12 cellular contexts compared by ENCODE assay signal in genomic region chr17:8061851-8062250, GRCh38. TPM values are rescaled to one million over a fixed set of nuclear protein-coding genes. Genes with fewer than 3 reads are reported as not detected.
DNase-seq lines count a peak whose midpoint lies in the region; ATAC-seq and TF ChIP-seq lines count a peak whose summit lies in the region.
"Not testable (repeated sequence)": the region's sequence is repeated elsewhere in the genome, so short reads cannot be mapped to it uniquely, and the experiment has no call there.
"Had no signal": no experiment of that assay in that cellular context is flagged by ENCODE, and none has a peak within 500 bp of the region (broad histone marks: within the 10 kb centered on the region; RNA-seq: fewer than 3 reads in every experiment).

No MANE protein-coding gene starts in this region.

- H3K9me2 ChIP-seq in GM23338 (ENCODE audit: insufficient read depth): not testable (repeated sequence)

- not testable (repeated sequence) for H3K9me3 ChIP-seq in HUES6 (ENCODE audit: control insufficient read depth, insufficient read depth, low read depth, low read length); endodermal cell (ENCODE audit: control insufficient read depth, low read length); iPS-20b (ENCODE audit: insufficient read depth, low read depth, low read length)

- H3K4me1 Mint-ChIP-seq in GM23338: peaks cover 40% of the 10 kb centered on the region
- H3K4me1 Mint-ChIP-seq in WTC11: peaks cover 56% of the 10 kb centered on the region
- peaks cover 36% of the 10 kb centered on the region for H3K4me1 Mint-ChIP-seq in endodermal cell
- peaks cover 13 to 15% of the 10 kb centered on the region in 2 donors for H3K4me1 Mint-ChIP-seq in natural killer cell treated with Interleukin-12 subunit alpha and Interleukin-12 subunit beta and Interleukin-15 and Interleukin-18, amount 100 ng/mL, for 72 hours (ENCODE audit: low read depth in 2 of 2)
- peaks cover 21% of the 10 kb centered on the region for H3K4me1 Mint-ChIP-seq in type B pancreatic cell (ENCODE audit: unreplicated experiment)

- H3K9ac ChIP-seq in HUES6 (ENCODE audit: low read length) (peak overlapping the region; percentile 77), iPS-20b (ENCODE audit: low read depth, low read length) (peak overlapping the region; percentile 21; the same call in 1 of the 2 replicates)
- not testable (repeated sequence) for H3K9ac ChIP-seq in endodermal cell (ENCODE audit: extremely low read depth, low read length, poor library complexity, severe bottlenecking)

- not testable (repeated sequence) for H2AFZ ChIP-seq in GM23338

- H3K4me3 Mint-ChIP-seq in GM23338 (peak overlapping the region; percentile 68), WTC11 (peak overlapping the region; percentile 73), endodermal cell (peak overlapping the region; percentile 69), type B pancreatic cell (peak overlapping the region; percentile 36)
- not testable (repeated sequence) for H3K4me3 Mint-ChIP-seq in natural killer cell treated with Interleukin-12 subunit alpha and Interleukin-12 subunit beta and Interleukin-15 and Interleukin-18, amount 100 ng/mL, for 72 hours

- ATAC-seq in GM23338; WTC11; natural killer cell treated with Interleukin-12 subunit alpha and Interleukin-12 subunit beta and Interleukin-15 and Interleukin-18, amount 100 ng/mL, for 72 hours: not testable (repeated sequence)

- H3K79me2 ChIP-seq in GM23338 (replicated peaks; ENCODE audit: insufficient read depth): not testable (repeated sequence)

- H3K27me3 ChIP-seq in GM23338 (ENCODE audit: insufficient read depth): peaks cover 84% of the 10 kb centered on the region
- peaks cover 61% of the 10 kb centered on the region for H3K27me3 ChIP-seq in HUES6 (ENCODE audit: control insufficient read depth, insufficient read depth, low read length)
- H3K27me3 ChIP-seq in endodermal cell (ENCODE audit: control insufficient read depth, insufficient read depth, low read length, poor library complexity, severe bottlenecking): peaks cover 35% of the 10 kb centered on the region
- H3K27me3 ChIP-seq in iPS-20b (ENCODE audit: insufficient read depth, low read length): peaks cover 81% of the 10 kb centered on the region

- not testable (repeated sequence) for H3F3A ChIP-seq in GM23338 (replicated peaks; ENCODE audit: low read depth)

- peak overlapping the region; percentile 100 for H3K27ac ChIP-seq in 22Rv1
- H3K27ac ChIP-seq in GM23338 (ENCODE audit: low read depth); endodermal cell (ENCODE audit: low read depth, low read length); iPS-20b (ENCODE audit: low read length): not testable (repeated sequence)
- peak overlapping the region; percentile 35; the same call in 1 of the 2 replicates for H3K27ac ChIP-seq in HUES6 (ENCODE audit: low read depth, low read length)

- not testable (repeated sequence) for H3K36me3 Mint-ChIP-seq in GM23338 (ENCODE audit: low read depth); WTC11; endodermal cell (ENCODE audit: low read depth); natural killer cell treated with Interleukin-12 subunit alpha and Interleukin-12 subunit beta and Interleukin-15 and Interleukin-18, amount 100 ng/mL, for 72 hours; type B pancreatic cell

- TF ChIP-seq CTCF in 22Rv1 (IDR thresholded peaks at IDR 0.05); GM23338 (conservative IDR thresholded peaks at IDR 0.05; ENCODE audit: low read depth in 2 of 2); WTC11 (IDR thresholded peaks at IDR 0.05); endodermal cell (conservative IDR thresholded peaks at IDR 0.05); type B pancreatic cell (conservative IDR thresholded peaks at IDR 0.05): not testable (repeated sequence)

- H3K27ac Mint-ChIP-seq in GM23338; WTC11; natural killer cell treated with Interleukin-12 subunit alpha and Interleukin-12 subunit beta and Interleukin-15 and Interleukin-18, amount 100 ng/mL, for 72 hours: not testable (repeated sequence)
- H3K27ac Mint-ChIP-seq in endodermal cell: peak overlapping the region; percentile 78
- H3K27ac Mint-ChIP-seq in type B pancreatic cell: peak overlapping the region; percentile 24

- peaks cover 38% of the 10 kb centered on the region for H3K4me1 ChIP-seq in GM23338 (ENCODE audit: insufficient read depth)
- peaks cover 36% of the 10 kb centered on the region for H3K4me1 ChIP-seq in HUES6 (ENCODE audit: control insufficient read depth, insufficient read depth, low read length)
- not testable (repeated sequence) for H3K4me1 ChIP-seq in endodermal cell (ENCODE audit: control insufficient read depth, insufficient read depth, low read length)
- H3K4me1 ChIP-seq in iPS-20b (ENCODE audit: insufficient read depth, low read length): peaks cover 26% of the 10 kb centered on the region

- DNase-seq in GM23338 (ENCODE audit: low spot score); type B pancreatic cell (ENCODE audit: extremely low spot score, unreplicated experiment): not testable (repeated sequence)
- DNase-seq in WTC11 (ENCODE audit: low spot score) (peak; percentile 42), endodermal cell (peak; percentile 78)
- peak; percentile 13 for DNase-seq in natural killer cell treated with Interleukin-12 subunit alpha and Interleukin-12 subunit beta and Interleukin-15 and Interleukin-18, amount 100 ng/mL, for 72 hours (ENCODE audit: low spot score)

- H3K4me2 ChIP-seq in GM23338: peak overlapping the region; percentile 81

- H4K20me1 ChIP-seq in GM23338 (replicated peaks; ENCODE audit: insufficient read depth): not testable (repeated sequence)

- not testable (repeated sequence) for H3K36me3 ChIP-seq in GM23338 (ENCODE audit: insufficient read depth); HUES6 (ENCODE audit: control insufficient read depth, insufficient read depth, low read length); endodermal cell (ENCODE audit: control insufficient read depth, insufficient read depth, low read length); iPS-20b (ENCODE audit: insufficient read depth, low read depth, low read length)

- H3K4me3 ChIP-seq in GM23338 (peak overlapping the region; percentile 52), HUES6 (ENCODE audit: low read depth, low read length) (peak overlapping the region; percentile 66; the same call in 1 of the 2 replicates), endodermal cell (ENCODE audit: low read length) (peak overlapping the region; percentile 77), iPS-20b (ENCODE audit: low read length) (peak overlapping the region; percentile 36; the same call in 1 of the 2 replicates)

- POLR2A ChIA-PET in WTC11 (lab: Charles Lee): interaction anchor here (1.6 kb wide), 1 partner anchor 42 kb away, joined by 3 read pairs; no protein-coding TSS in a partner anchor

- peaks cover 54% of the 10 kb centered on the region for H3K27me3 Mint-ChIP-seq in GM23338 (ENCODE audit: insufficient read depth, low read depth, poor library complexity)
- peaks cover 40% of the 10 kb centered on the region for H3K27me3 Mint-ChIP-seq in WTC11 (ENCODE audit: low read depth)
- peaks cover 28% of the 10 kb centered on the region for H3K27me3 Mint-ChIP-seq in endodermal cell (ENCODE audit: insufficient read depth)
- peaks cover 37 to 42% of the 10 kb centered on the region in 2 donors for H3K27me3 Mint-ChIP-seq in natural killer cell treated with Interleukin-12 subunit alpha and Interleukin-12 subunit beta and Interleukin-15 and Interleukin-18, amount 100 ng/mL, for 72 hours
- peaks cover 91% of the 10 kb centered on the region for H3K27me3 Mint-ChIP-seq in type B pancreatic cell

- 11 to 31% methylated on average over 4 to 8 of the region's 8 CpGs for WGBS in endodermal cell (ENCODE audit: insufficient coverage in 1 of 2, insufficient read length in 1 of 2), 2 experiments

- CTCF ChIA-PET in WTC11 (lab: Charles Lee): interaction anchor here (1.3 to 11.8 kb wide), 8 partner anchors 13 to 229 kb away, joined by 4 to 380 read pairs (median 31); partner anchors contain the start of genes ALOXE3, HES7 and KDM6B

- H3K9me3 Mint-ChIP-seq in GM23338; WTC11; endodermal cell; natural killer cell treated with Interleukin-12 subunit alpha and Interleukin-12 subunit beta and Interleukin-15 and Interleukin-18, amount 100 ng/mL, for 72 hours; type B pancreatic cell: not testable (repeated sequence)

RNA-seq across cellular contexts. Expression of gene ALOX15B, which starts 23.0 kb away (rescaled TPM):
- total RNA-seq in GM23338 (2014; rRNA removed; shearing (Covaris generic)): 0.39 and 0.45 TPM in 2 replicates
- 0.33 and 0.42 TPM in 2 replicates for polyA plus RNA-seq in GM23338 (2016; fragmentation: Nextera tagmentation; extraction: Ambion mirVana)
- total RNA-seq in WTC11 (2021) (0.22 to 0.87 TPM (median 0.73 TPM) in 3 replicates), endodermal cell (not detected), type B pancreatic cell (ENCODE audit: low replicate concordance) (not detected in 2 replicates)
- polyA plus RNA-seq in endodermal cell (2013, experiment 1 of 2): not detected
- polyA plus RNA-seq in endodermal cell (2013, experiment 2 of 2): not detected
- total RNA-seq in natural killer cell treated with Interleukin-12 subunit alpha and Interleukin-12 subunit beta and Interleukin-15 and Interleukin-18, amount 100 ng/mL, for 72 hours: not detected
- total RNA-seq: Calu3; CD8-positive, alpha-beta T cell had no signal
- polyA plus RNA-seq: AG04450 had no signal

RNA-seq across cellular contexts. Expression of gene ALOX12B, which starts 25.7 kb away (rescaled TPM):
- 1.4 TPM in 1 of 2 replicates, not detected in the other for total RNA-seq in GM23338 (2014; rRNA removed; shearing (Covaris generic))
- 0.16 and 0.30 TPM in 2 replicates for polyA plus RNA-seq in GM23338 (2016; fragmentation: Nextera tagmentation; extraction: Ambion mirVana)
- total RNA-seq in WTC11 (2021): 0.72 to 1.8 TPM (median 0.82 TPM) in 3 replicates
- 1 to 10 TPM in 1 of 2 donors, under 1 TPM in 1; 0.95 to 1.2 TPM for total RNA-seq in endodermal cell
- polyA plus RNA-seq in endodermal cell (2013, experiment 1 of 2): 0.68 TPM
- 0.46 TPM for polyA plus RNA-seq in endodermal cell (2013, experiment 2 of 2)
- total RNA-seq in natural killer cell treated with Interleukin-12 subunit alpha and Interleukin-12 subunit beta and Interleukin-15 and Interleukin-18, amount 100 ng/mL, for 72 hours: under 1 TPM in 1 of 2 donors, not detected in 1; 0.62 TPM
- total RNA-seq in type B pancreatic cell (ENCODE audit: low replicate concordance): not detected in 2 replicates
- total RNA-seq: Calu3 had no signal
- polyA plus RNA-seq: AG04450 had no signal

RNA-seq across cellular contexts. Expression of gene ALOXE3, which starts 56.5 kb away (rescaled TPM):
- total RNA-seq in GM23338 (2014; rRNA removed; shearing (Covaris generic)): 0.10 and 1.6 TPM in 2 replicates
- polyA plus RNA-seq in GM23338 (2016; fragmentation: Nextera tagmentation; extraction: Ambion mirVana): 0.27 TPM in 1 of 2 replicates, not detected in the other
- total RNA-seq in WTC11 (2021) (0.48 to 0.81 TPM (median 0.62 TPM) in 3 replicates), endodermal cell (under 1 TPM; 0.13 to 0.49 TPM), type B pancreatic cell (ENCODE audit: low replicate concordance) (0.14 TPM in 1 of 2 replicates, not detected in the other)
- polyA plus RNA-seq in endodermal cell (2013, experiment 1 of 2): not detected
- not detected for polyA plus RNA-seq in endodermal cell (2013, experiment 2 of 2)
- not detected for total RNA-seq in natural killer cell treated with Interleukin-12 subunit alpha and Interleukin-12 subunit beta and Interleukin-15 and Interleukin-18, amount 100 ng/mL, for 72 hours
- total RNA-seq: A673, Calu3 had no signal

RNA-seq across cellular contexts. Expression of gene GUCY2D, which starts 59.4 kb away (rescaled TPM):
- total RNA-seq in GM23338 (2014; rRNA removed; shearing (Covaris generic)): 0.07 TPM in 1 of 2 replicates, not detected in the other
- 0.08 and 0.96 TPM in 2 replicates for polyA plus RNA-seq in GM23338 (2016; fragmentation: Nextera tagmentation; extraction: Ambion mirVana)
- total RNA-seq in WTC11 (2021): 0.87 to 1.9 TPM (median 1.1 TPM) in 3 replicates
- 1 to 10 TPM; 1.2 to 1.6 TPM for total RNA-seq in endodermal cell
- 0.14 TPM for polyA plus RNA-seq in endodermal cell (2013, experiment 1 of 2)
- polyA plus RNA-seq in endodermal cell (2013, experiment 2 of 2): 0.37 TPM
- total RNA-seq in natural killer cell treated with Interleukin-12 subunit alpha and Interleukin-12 subunit beta and Interleukin-15 and Interleukin-18, amount 100 ng/mL, for 72 hours: not detected
- total RNA-seq in type B pancreatic cell (ENCODE audit: low replicate concordance): 0.29 and 0.43 TPM in 2 replicates
- total RNA-seq: A673; Calu3; CD8-positive, alpha-beta T cell had no signal
- polyA plus RNA-seq: AG04450 had no signal
